ENCODE assay signal across 17 cellular contexts in genomic region chr2:104790100-104790811, GRCh38.
DNase-seq lines count a peak whose midpoint lies in the region; ATAC-seq, FAIRE-seq and TF ChIP-seq lines count a peak whose summit lies in the region.
"Had no signal": no experiment of that assay in that cellular context is flagged by ENCODE, and none has a peak within 500 bp of the region (broad histone marks: within the 10 kb centered on the region; RNA-seq: fewer than 3 reads in every experiment).

No MANE protein-coding gene starts in this region.

- H2AFZ ChIP-seq in osteoblast (ENCODE audit: low read length) (peak overlapping the region; percentile 12), OCI-LY7 (ENCODE audit: low read length) (no peak overlapping the region)

- no peaks in the 10 kb centered on the region for H3K9me2 ChIP-seq in OCI-LY7 (ENCODE audit: insufficient read depth, low read length)

- H3K79me2 ChIP-seq in osteoblast (ENCODE audit: insufficient read depth, low read length) (no peaks in the 10 kb centered on the region), OCI-LY7 (ENCODE audit: insufficient read depth, low read depth, low read length) (no peaks in the 10 kb centered on the region)

- H3K4me1 ChIP-seq in cardiac muscle cell (ENCODE audit: low read depth) (no peaks in the 10 kb centered on the region), osteoblast (ENCODE audit: insufficient read depth, low read length) (peaks cover 34% of the 10 kb centered on the region), OCI-LY7 (ENCODE audit: insufficient read depth, low read length, poor library complexity, severe bottlenecking) (no peaks in the 10 kb centered on the region)
- H3K4me1 ChIP-seq: A549, Caco-2 had no signal

- POLR2A ChIA-PET in OCI-LY7 (lab: Charles Lee): interaction anchor here (1.2 kb wide), 1 partner anchor 10 kb away, joined by 3 read pairs; no protein-coding TSS in a partner anchor

- TF ChIP-seq POLR2A in GM12892 (IDR thresholded peaks at IDR 0.05; ENCODE audit: low read depth, low read length): no peak

- CTCF ChIA-PET in OCI-LY7 (lab: Charles Lee; ENCODE audit: unreplicated experiment): no interaction called here

- H3K4me2 ChIP-seq in osteoblast (ENCODE audit: insufficient read depth, low read length) (no peak overlapping the region), OCI-LY7 (ENCODE audit: low read length) (no peak overlapping the region)
- H3K4me2 ChIP-seq: A549 had no signal

- no peaks in the 10 kb centered on the region for H4K20me1 ChIP-seq in osteoblast (ENCODE audit: insufficient read depth, low read length)
- no peaks in the 10 kb centered on the region for H4K20me1 ChIP-seq in OCI-LY7 (ENCODE audit: insufficient read depth, low read length)

- H3K9me3 ChIP-seq in cardiac muscle cell (ENCODE audit: low read depth): no peaks in the 10 kb centered on the region
- H3K9me3 ChIP-seq in osteoblast (ENCODE audit: low read depth, low read length): no peaks in the 10 kb centered on the region
- no peaks in the 10 kb centered on the region for H3K9me3 ChIP-seq in OCI-LY7 (ENCODE audit: low read length)
- H3K9me3 ChIP-seq: A549, Caco-2, tibial artery had no signal

- no peak overlapping the region for H3K27ac ChIP-seq in cardiac muscle cell
- no peak overlapping the region for H3K27ac ChIP-seq in osteoblast (ENCODE audit: low read depth, low read length)
- no peak overlapping the region for H3K27ac ChIP-seq in OCI-LY7 (ENCODE audit: low read depth, low read length, poor library complexity, severe bottlenecking)
- H3K27ac ChIP-seq: A549, tibial artery had no signal

- FAIRE-seq in GM12892 (lab: Jason Lieb, UNC): no peak
- FAIRE-seq: A549 had no signal

- H3K4me3 ChIP-seq in cardiac muscle cell (no peak overlapping the region), fibroblast of pulmonary artery (replicated peaks; ENCODE audit: low read depth, low read length) (no peak overlapping the region), osteoblast (ENCODE audit: insufficient read depth, low read length) (no peak overlapping the region), OCI-LY7 (ENCODE audit: low read depth, low read length, poor library complexity, severe bottlenecking) (no peak overlapping the region)
- H3K4me3 ChIP-seq: A549, tibial artery had no signal

- H3K27me3 ChIP-seq in cardiac muscle cell: peaks cover 2% of the 10 kb centered on the region
- no peaks in the 10 kb centered on the region for H3K27me3 ChIP-seq in osteoblast (ENCODE audit: insufficient read depth, low read length)

- ATAC-seq in left ventricle myocardium superior: no peak
- ATAC-seq: A549 had no signal

- DNase-seq in cardiac muscle cell (ENCODE audit: low read depth in 1 of 2, low spot score in 1 of 2) (peak; percentile 0 to 30), left ventricle myocardium superior (no peak), fibroblast of pulmonary artery (ENCODE audit: low read depth) (peak; percentile 6), osteoblast (ENCODE audit: insufficient read length, low spot score, missing footprints) (no peak), GM12892 (ENCODE audit: insufficient read length) (no peak), foreskin melanocyte (no peak), OCI-LY7 (ENCODE audit: low spot score) (no peak)
- DNase-seq in activated T-cell treated with anti-CD3 and anti-CD28 coated beads, Interleukin-2, amount 50 U/mL, for 48 hours: no peak
- DNase-seq: activated naive CD4-positive, alpha-beta T cell treated with Interleukin-2 at 50 U/mL for 16 hours; Caco-2; cerebellar nuclear complex; Kasumi-1; NCI-H1694 treated with DMSO at 0.1 percent for 48 hours; NCI-H774; Right ventricle myocardium superior; tibial artery had no signal

- no TSS peak for BruUV-seq in OCI-LY7 (replicated peaks; lab: Mats Ljungman, UMichigan)

- TF ChIP-seq CTCF in cardiac muscle cell (IDR thresholded peaks at IDR 0.05; ENCODE audit: low read depth, low read length): no peak
- TF ChIP-seq CTCF in fibroblast of pulmonary artery (IDR thresholded peaks at IDR 0.05; ENCODE audit: low read length, missing control alignments): no peak
- TF ChIP-seq CTCF in osteoblast (IDR thresholded peaks at IDR 0.05; ENCODE audit: extremely low read depth, low read depth, low read length): no peak
- TF ChIP-seq CTCF in OCI-LY7 (conservative IDR thresholded peaks at IDR 0.05; ENCODE audit: low read length): no peak

- intact Hi-C loops in left ventricle myocardium superior (cut with micrococcal nuclease) (no loop called here), OCI-LY7 (cut with micrococcal nuclease; ENCODE audit: unreplicated experiment) (no loop called here)

- no peaks in the 10 kb centered on the region for H3K36me3 ChIP-seq in cardiac muscle cell
- H3K36me3 ChIP-seq in osteoblast (ENCODE audit: insufficient read depth, low read length): no peaks in the 10 kb centered on the region
- H3K36me3 ChIP-seq in OCI-LY7 (ENCODE audit: insufficient read depth, low read length): no peaks in the 10 kb centered on the region
- H3K36me3 ChIP-seq: tibial artery had no signal

Comparison
In these comparisons a context has a peak if more than half of its experiments do, and no peak if none do; other contexts are left out.
1. DNase-seq: peak in cardiac muscle cell (2 of 2) and fibroblast of pulmonary artery (single experiment); none in left ventricle myocardium superior (single experiment), osteoblast (single experiment), GM12892 (single experiment), foreskin melanocyte (single experiment), OCI-LY7 (single experiment) and activated T-cell treated with anti-CD3 and anti-CD28 coated beads, Interleukin-2, amount 50 U/mL, for 48 hours (0 of 2).